In the genomic region with DNA sequence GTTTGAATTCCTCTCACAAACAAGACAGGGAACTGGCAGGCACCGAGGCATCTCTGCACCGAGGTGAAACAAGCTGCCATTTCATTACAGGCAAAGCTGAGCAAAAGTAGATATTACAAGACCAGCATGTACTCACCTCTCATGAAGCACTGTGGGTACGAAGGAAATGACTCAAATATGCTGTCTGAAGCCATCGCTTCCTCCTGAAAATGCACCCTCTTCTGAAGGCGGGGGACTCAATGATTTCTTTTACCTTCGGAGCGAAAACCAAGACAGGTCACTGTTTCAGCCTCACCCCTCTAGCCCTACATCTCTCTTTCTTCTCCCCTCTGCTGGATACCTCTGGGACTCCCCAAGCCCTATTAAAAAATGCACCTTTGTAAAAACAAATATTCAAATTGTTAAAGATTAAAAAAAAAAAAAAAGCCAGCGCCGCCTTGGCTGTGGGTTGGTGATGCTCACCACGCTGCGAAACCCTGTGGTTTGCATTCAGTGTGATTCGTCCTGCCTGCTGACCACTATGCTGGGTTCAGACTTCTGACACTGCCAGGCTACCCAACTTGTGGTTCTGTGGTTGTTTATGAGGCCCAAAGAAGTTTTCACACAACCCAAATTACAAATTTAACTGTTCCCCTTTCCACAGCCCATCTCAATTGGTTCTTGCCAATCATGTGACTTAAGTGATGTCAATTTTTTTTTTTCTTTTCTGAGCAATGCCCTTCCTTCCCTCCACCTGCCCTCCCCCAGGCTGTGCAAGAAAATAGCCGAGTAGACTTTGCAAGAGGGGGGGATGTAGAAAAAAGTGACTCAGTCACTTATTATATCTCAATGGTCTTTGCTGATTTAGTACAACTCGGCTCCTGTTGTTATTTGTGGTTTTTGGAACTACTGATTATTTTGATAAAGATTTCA, we compare ENCODE assay signal across 8 cellular contexts. TPM values are rescaled to one million over a fixed set of nuclear protein-coding genes. Genes with fewer than 3 reads are reported as not detected.
DNase-seq lines count a peak whose midpoint lies in the region; ATAC-seq, FAIRE-seq and TF ChIP-seq lines count a peak whose summit lies in the region.

A gene (minus strand): TSS at position 597 of the 912 bp plus-strand sequence.

- TF ChIP-seq CTCF in kidney (IDR thresholded peaks at IDR 0.05; ENCODE audit: borderline replicate concordance, extremely low read depth, insufficient read depth) = no peak

- H3K27me3 ChIP-seq in adipocyte (replicated peaks; ENCODE audit: control insufficient read depth, insufficient read depth, low read length) = no peaks in the 10 kb centered on the region

- peak; percentile 82 for DNase-seq in ACHN
- DNase-seq in GM19239 (ENCODE audit: insufficient read length, low spot score) = peak; percentile 28
- peak; percentile 98 for DNase-seq in SW480 (ENCODE audit: low spot score)
- DNase-seq in adipocyte (ENCODE audit: low read depth) = peak; percentile 42
- no peak for DNase-seq in kidney
- peak in 2 of 3 experiments; percentile 48 to 59 for DNase-seq in stimulated activated CD4-positive, alpha-beta T cell treated with anti-CD3 and anti-CD28 coated beads, TNF-alpha, amount 100 ng/mL, for 4 hours (ENCODE audit: low read depth in 3 of 3)
- DNase-seq in NCI-H2227 treated with DMSO at 0.1 percent for 48 hours (lab: John Stamatoyannopoulos, UW) = no peak

- ATAC-seq in HG03378 (IDR thresholded peaks at IDR 0.05; ENCODE audit: unreplicated experiment) = peak; percentile 48

- peak within 1 kb of the TSS in 1 of 2 donors; percentile 34 for H3K27ac ChIP-seq in kidney (ENCODE audit: low read depth in 2 of 2, low read length in 2 of 2)

- intact Hi-C loops in kidney (cut with DNase I) = no loop called here

- in situ Hi-C loops in ACHN (cut with HindIII; ENCODE audit: low pct_ligation_motif_present, low pct_unique_long_range_greater_than_20kb, low sequenced_read_pairs) = no loop called here

- H3K9me3 ChIP-seq in adipocyte (ENCODE audit: control insufficient read depth, low read length) (no peaks in the 10 kb centered on the region), kidney (ENCODE audit: control insufficient read depth in 1 of 2, low read length in 2 of 2) (no peaks in the 10 kb centered on the region)

- FAIRE-seq in GM19239 (lab: Jason Lieb, UNC) = peak; percentile 90
- FAIRE-seq in kidney (lab: Jason Lieb, UNC) = no peak

- H3K4me1 ChIP-seq in adipocyte (ENCODE audit: control insufficient read depth, insufficient read depth, low read length) = peaks cover 53% of the 10 kb centered on the region
- peaks cover 3 to 5% of the 10 kb centered on the region in 2 donors for H3K4me1 ChIP-seq in kidney (ENCODE audit: control insufficient read depth in 1 of 2, insufficient read depth in 1 of 2, low read depth in 1 of 2, low read length in 2 of 2)

- H3K36me3 ChIP-seq in adipocyte (ENCODE audit: control insufficient read depth, insufficient read depth, low read length, severe bottlenecking) (no peaks in the 10 kb centered on the region), kidney (ENCODE audit: control insufficient read depth in 1 of 2, insufficient read depth in 2 of 2, low read length in 2 of 2) (no peaks in the 10 kb centered on the region)

- H3K9ac ChIP-seq in adipocyte (ENCODE audit: low read length) (peak within 1 kb of the TSS; percentile 85), kidney (ENCODE audit: low read length in 2 of 2) (no peak within 1 kb of the TSS)

- H3K4me3 ChIP-seq in adipocyte (ENCODE audit: low read length) (peak within 1 kb of the TSS; percentile 76), kidney (ENCODE audit: low read length in 2 of 2) (peak within 1 kb of the TSS; percentile 43 to 45)

RNA-seq across cellular contexts. Expression of the gene that starts here (rescaled TPM):
- total RNA-seq in kidney = 58.0 TPM
- polyA plus RNA-seq in kidney (ENCODE audit: insufficient read depth, low read depth, low replicate concordance) = 1.3 TPM

Comparison
In these comparisons a context has a peak if more than half of its experiments do, and no peak if none do; other contexts are left out.
1. DNase-seq: peak in ACHN (single experiment), GM19239 (single experiment), SW480 (single experiment), adipocyte (single experiment) and stimulated activated CD4-positive, alpha-beta T cell treated with anti-CD3 and anti-CD28 coated beads, TNF-alpha, amount 100 ng/mL, for 4 hours (2 of 3); none in kidney (single experiment) and NCI-H2227 treated with DMSO at 0.1 percent for 48 hours (single experiment).